Comparison of ENCODE assay signal across 8 cellular contexts in the genomic region with DNA sequence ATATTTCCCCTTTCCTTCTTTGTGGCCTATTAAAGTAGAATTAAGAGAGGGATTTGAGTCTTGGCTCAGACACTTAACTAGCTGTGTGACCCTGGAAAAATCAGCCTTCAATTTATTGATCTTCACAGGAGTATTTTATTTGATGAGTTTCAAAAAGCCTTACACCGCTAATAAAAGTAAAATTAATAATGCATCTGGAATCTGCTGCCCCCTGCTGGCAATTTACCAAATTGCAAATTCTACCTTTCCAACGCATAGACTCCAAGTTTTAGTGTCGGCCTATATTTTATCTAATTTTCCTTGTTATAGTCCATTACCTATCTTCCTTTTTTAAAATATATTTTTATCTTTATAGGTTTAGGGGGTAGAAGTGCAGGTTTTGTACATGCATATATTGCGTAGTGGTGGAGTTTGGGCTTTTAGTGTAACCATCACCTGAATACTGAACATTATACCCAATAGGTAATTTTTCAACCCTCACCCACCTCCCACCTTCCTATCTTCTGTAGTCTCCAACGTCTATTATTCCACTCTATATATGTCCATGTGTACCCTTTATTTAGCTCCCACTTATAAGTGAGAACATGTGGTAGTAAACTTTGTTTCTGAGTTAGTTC. TPM values are rescaled to one million over a fixed set of nuclear protein-coding genes. Genes with fewer than 3 reads are reported as not detected.
DNase-seq lines count a peak whose midpoint lies in the region; ATAC-seq and TF ChIP-seq lines count a peak whose summit lies in the region.

No MANE protein-coding gene starts in this region.

- H3K79me2 ChIP-seq in hepatocyte = no peaks in the 10 kb centered on the region

- no peak overlapping the region for H2AFZ ChIP-seq in hepatocyte

- no peak overlapping the region for H3K27ac ChIP-seq in hepatocyte

- H4K20me1 ChIP-seq in hepatocyte (ENCODE audit: insufficient read depth, poor library complexity, severe bottlenecking) = no peaks in the 10 kb centered on the region

- no peaks in the 10 kb centered on the region for H3K9me3 ChIP-seq in hepatocyte (ENCODE audit: low read depth)

- DNase-seq in AG09319 (ENCODE audit: extremely low read depth, low read depth) = no peak
- DNase-seq in GM20000 (ENCODE audit: low spot score) = peak; percentile 33
- DNase-seq in RPMI8226 = peak; percentile 35
- DNase-seq in activated naive CD4-positive, alpha-beta T cell treated with anti-CD3 and anti-CD28 coated beads, Interleukin-2, amount 50 U/mL, for 16 hours = peak; percentile 49
- peak; percentile 53 for DNase-seq in hepatocyte (ENCODE audit: low spot score)
- DNase-seq in stimulated activated CD4-positive, alpha-beta T cell treated with anti-CD3 and anti-CD28 coated beads, Interleukin-2, amount 100 ng/mL, for 24 hours = peak; percentile 62 to 76

- H3K4me3 ChIP-seq in hepatocyte = no peak overlapping the region

- no peak overlapping the region for H3K4me2 ChIP-seq in hepatocyte

- no peaks in the 10 kb centered on the region for H3K27me3 ChIP-seq in hepatocyte

- no peaks in the 10 kb centered on the region for H3K9me2 ChIP-seq in hepatocyte (replicated peaks; ENCODE audit: insufficient read depth)

- no peaks in the 10 kb centered on the region for H3K4me1 ChIP-seq in hepatocyte (ENCODE audit: insufficient read depth)

- TF ChIP-seq CTCF in AG09319 (IDR thresholded peaks at IDR 0.05; ENCODE audit: low read depth, low read length) (peak; percentile 67), GM20000 (IDR thresholded peaks at IDR 0.05; ENCODE audit: extremely low read depth, missing control alignments) (peak; percentile 51), hepatocyte (IDR thresholded peaks at IDR 0.05; ENCODE audit: poor library complexity) (peak; percentile 88)

- no peaks in the 10 kb centered on the region for H3K36me3 ChIP-seq in hepatocyte (replicated peaks; ENCODE audit: insufficient read depth, low read depth)

- WGBS in hepatocyte (ENCODE audit: low lambda C conversion rate, missing lambda C conversion rate) = 21% methylated on average over 5 of the region's 5 CpGs

- ATAC-seq in HG03097 (IDR thresholded peaks at IDR 0.05; ENCODE audit: low FRiP score, unreplicated experiment) (no peak), HG03039 (IDR thresholded peaks at IDR 0.05; ENCODE audit: unreplicated experiment) (no peak)

RNA-seq across cellular contexts. Expression of a gene that starts 46.3 kb away (rescaled TPM):
- 39.5 and 40.8 TPM in 2 replicates for total RNA-seq in hepatocyte
- 18.2 and 19.7 TPM in 2 replicates for polyA plus RNA-seq in hepatocyte
